Comparison of ENCODE assay signal across 25 cellular contexts in genomic region chr12:124595444-124595843, GRCh38.
"Had no signal": no experiment of that assay in that cellular context is flagged by ENCODE, and none has a peak within 500 bp of the region (broad histone marks: within the 10 kb centered on the region; RNA-seq: fewer than 3 reads in every experiment).

No MANE protein-coding gene starts in this region.

- DNase-seq: activated CD4-positive, alpha-beta memory T cell treated with anti-CD3 and anti-CD28 coated beads, Interleukin-2, amount 10 ng/mL, durations not matched to agents 7 days and 5 days; activated CD4-positive, alpha-beta T cell treated with anti-CD3 and anti-CD28 coated beads for 36 hours; activated CD4-positive, alpha-beta T cell treated with anti-CD3 and anti-CD28 coated beads, Interleukin-2, amount 50 U/mL, for 1 hour; activated gamma-delta T cell; activated naive CD4-positive, alpha-beta T cell treated with anti-CD3 and anti-CD28 coated beads for 36 hours; activated T-cell treated with anti-CD3 and anti-CD28 coated beads for 4 hours; activated T-cell treated with anti-CD3 and anti-CD28 coated beads, Interleukin-2, amount 50 U/mL, for 48 hours; amygdala; cerebellar nuclear complex; Kasumi-1; KBM-7; NCI-H1105 treated with DMSO at 0.1 percent for 48 hours; NCI-H1436 treated with DMSO at 0.1 percent for 48 hours; NCI-H187; NCI-H2081; NCI-H345; NCI-H510A; NCI-H526 treated with DMSO at 0.1 percent for 48 hours; NCI-H82; PC-3; SHP77 treated with DMSO at 0.1 percent for 48 hours; T-cell; WERI-Rb-1 had no signal

- H3K27me3 Mint-ChIP-seq: T-cell had no signal

- H3K4me3 Mint-ChIP-seq: activated CD4-positive, alpha-beta memory T cell treated with anti-CD3 and anti-CD28 coated beads, Interleukin-2, amount 10 ng/mL, durations not matched to agents 7 days and 5 days; activated CD4-positive, alpha-beta T cell treated with anti-CD3 and anti-CD28 coated beads for 36 hours; activated naive CD4-positive, alpha-beta T cell treated with anti-CD3 and anti-CD28 coated beads for 36 hours; activated naive CD8-positive, alpha-beta T cell; activated T-helper 17 cell treated with anti-CD3 and anti-CD28 coated beads, Interleukin-2, amount 50 U/mL, for 72 hours; T-cell had no signal

- H3K27ac Mint-ChIP-seq: activated CD4-positive, alpha-beta memory T cell treated with anti-CD3 and anti-CD28 coated beads, Interleukin-2, amount 10 ng/mL, durations not matched to agents 7 days and 5 days; activated CD4-positive, alpha-beta T cell treated with anti-CD3 and anti-CD28 coated beads for 36 hours; activated naive CD4-positive, alpha-beta T cell treated with anti-CD3 and anti-CD28 coated beads for 36 hours; activated naive CD8-positive, alpha-beta T cell; activated T-helper 17 cell treated with anti-CD3 and anti-CD28 coated beads, Interleukin-2, amount 50 U/mL, for 72 hours; T-cell had no signal

- ATAC-seq: activated CD4-positive, alpha-beta T cell treated with anti-CD3 and anti-CD28 coated beads for 36 hours; activated T-helper 17 cell treated with anti-CD3 and anti-CD28 coated beads, Interleukin-2, amount 50 U/mL, for 72 hours; PC-3; T-cell had no signal

- H3K36me3 Mint-ChIP-seq: activated naive CD8-positive, alpha-beta T cell; T-cell had no signal

- H3K27ac ChIP-seq: WERI-Rb-1 had no signal
